Comparison of ENCODE assay signal across 29 cellular contexts in the genomic region with DNA sequence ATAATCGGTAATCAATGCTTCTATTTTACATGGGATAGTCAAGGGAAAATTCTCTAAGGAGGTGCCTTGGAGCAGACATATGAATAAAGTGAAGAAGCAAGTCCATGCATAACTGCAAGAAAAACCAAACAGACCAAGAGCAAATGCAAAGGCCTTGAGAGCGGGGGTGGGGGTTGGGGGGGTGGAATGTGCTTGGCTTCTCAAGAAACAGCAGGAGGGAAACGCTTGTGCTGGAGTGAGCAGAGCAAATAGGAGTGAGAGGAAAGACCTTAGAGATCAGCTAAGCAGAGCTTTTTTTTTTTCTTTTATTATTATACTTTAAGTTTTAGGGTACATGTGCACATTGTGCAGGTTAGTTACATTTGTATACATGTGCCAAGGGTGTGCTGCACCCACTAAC.
"Had no signal": no experiment of that assay in that cellular context is flagged by ENCODE, and none has a peak within 500 bp of the region (broad histone marks: within the 10 kb centered on the region; RNA-seq: fewer than 3 reads in every experiment).

No MANE protein-coding gene starts in this region.

- H3K4me3 Mint-ChIP-seq: activated CD4-positive, alpha-beta T cell treated with anti-CD3 and anti-CD28 coated beads for 36 hours; activated CD4-positive, alpha-beta T cell treated with anti-CD3 and anti-CD28 coated beads, Interleukin-2, amount 10 ng/mL, durations not matched to agents 7 days and 5 days; activated CD8-positive, alpha-beta T cell treated with anti-CD3 and anti-CD28 coated beads, Interleukin-2, amount 10 ng/mL, durations not matched to agents 7 days and 5 days; activated naive CD4-positive, alpha-beta T cell treated with anti-CD3 and anti-CD28 coated beads, Interleukin-2, amount 50 U/mL, for 24 hours; activated naive CD8-positive, alpha-beta T cell treated with anti-CD3 and anti-CD28 coated beads, Interleukin-2, amount 10 ng/mL, durations not matched to agents 7 days and 5 days; activated T-cell treated with anti-CD3 and anti-CD28 coated beads, Interleukin-2, amount 50 U/mL, for 24 hours; central memory CD8-positive, alpha-beta T cell; T-helper 1 cell treated with Interleukin-12 subunit alpha and Interleukin-12 subunit beta and Interleukin-4 antibody, amounts not matched to agents 30 μg/mL and 1 μg/mL, for 36 hours; T-helper 2 cell treated with Interferon-gamma antibody and Interleukin-4, amounts not matched to agents 5 μg/mL and 100 μg/mL, for 36 hours had no signal

- H3K27me3 ChIP-seq: ascending aorta, cardiac muscle cell, Peyer's patch had no signal

- DNase-seq: activated CD4-positive, alpha-beta T cell treated with anti-CD3 and anti-CD28 coated beads for 36 hours; activated CD4-positive, alpha-beta T cell treated with anti-CD3 and anti-CD28 coated beads, Interleukin-2, amount 10 ng/mL, durations not matched to agents 7 days and 5 days; activated CD4-positive, alpha-beta T cell treated with anti-CD3 and anti-CD28 coated beads, Interleukin-2, amount 50 U/mL, for 48 hours; activated CD8-positive, alpha-beta T cell treated with anti-CD3 and anti-CD28 coated beads, Interleukin-2, amount 10 ng/mL, durations not matched to agents 7 days and 5 days; activated gamma-delta T cell; activated naive CD4-positive, alpha-beta T cell treated with Interleukin-2 at 50 U/mL for 16 hours; activated naive CD8-positive, alpha-beta T cell treated with anti-CD3 and anti-CD28 coated beads, Interleukin-2, amount 10 ng/mL, durations not matched to agents 7 days and 5 days; activated T-cell treated with anti-CD3 and anti-CD28 coated beads, Interleukin-2, amount 50 U/mL, for 24 hours; amygdala; NCI-H1092 treated with DMSO at 0.1 percent for 48 hours; NCI-H1436; NCI-H1694 treated with DMSO at 0.1 percent for 48 hours; NCI-H2029; NCI-H446 treated with DMSO at 0.1 percent for 48 hours; NCI-H524; NCI-H69; Peyer's patch; RPMI8226; SHP77 treated with DMSO at 0.1 percent for 48 hours; SK-N-SH had no signal

- ATAC-seq: activated CD4-positive, alpha-beta T cell treated with anti-CD3 and anti-CD28 coated beads for 36 hours; activated CD4-positive, CD25-positive, alpha-beta regulatory T cell treated with anti-CD3 and anti-CD28 coated beads, Interleukin-2, amount 50 U/mL, for 24 hours; activated CD8-positive, alpha-beta T cell treated with anti-CD3 and anti-CD28 coated beads, Interleukin-2, amount 10 ng/mL, durations not matched to agents 7 days and 5 days had no signal

- H3K4me1 Mint-ChIP-seq: activated CD4-positive, alpha-beta T cell treated with anti-CD3 and anti-CD28 coated beads for 36 hours; activated CD4-positive, alpha-beta T cell treated with anti-CD3 and anti-CD28 coated beads, Interleukin-2, amount 10 ng/mL, durations not matched to agents 7 days and 5 days; activated naive CD4-positive, alpha-beta T cell treated with anti-CD3 and anti-CD28 coated beads, Interleukin-2, amount 50 U/mL, for 24 hours; activated naive CD8-positive, alpha-beta T cell treated with anti-CD3 and anti-CD28 coated beads, Interleukin-2, amount 10 ng/mL, durations not matched to agents 7 days and 5 days; central memory CD8-positive, alpha-beta T cell had no signal

- H3K4me1 ChIP-seq: ascending aorta, Peyer's patch, SJSA1 had no signal

- H3K27me3 Mint-ChIP-seq: activated CD4-positive, alpha-beta T cell treated with anti-CD3 and anti-CD28 coated beads for 36 hours; activated CD4-positive, alpha-beta T cell treated with anti-CD3 and anti-CD28 coated beads, Interleukin-2, amount 10 ng/mL, durations not matched to agents 7 days and 5 days; activated naive CD4-positive, alpha-beta T cell treated with anti-CD3 and anti-CD28 coated beads, Interleukin-2, amount 50 U/mL, for 24 hours; activated naive CD8-positive, alpha-beta T cell treated with anti-CD3 and anti-CD28 coated beads, Interleukin-2, amount 10 ng/mL, durations not matched to agents 7 days and 5 days; central memory CD8-positive, alpha-beta T cell had no signal

- H3K9me3 Mint-ChIP-seq: activated CD4-positive, alpha-beta T cell treated with anti-CD3 and anti-CD28 coated beads, Interleukin-2, amount 10 ng/mL, durations not matched to agents 7 days and 5 days; activated naive CD4-positive, alpha-beta T cell treated with anti-CD3 and anti-CD28 coated beads, Interleukin-2, amount 50 U/mL, for 24 hours; activated naive CD8-positive, alpha-beta T cell treated with anti-CD3 and anti-CD28 coated beads, Interleukin-2, amount 10 ng/mL, durations not matched to agents 7 days and 5 days; activated T-cell treated with anti-CD3 and anti-CD28 coated beads, Interleukin-2, amount 50 U/mL, for 24 hours; activated T-helper 2 cell treated with anti-CD3 and anti-CD28 coated beads, Interferon-gamma antibody, Interleukin-2, Interleukin-4, amounts not matched to agents 10 μg/mL and 5 μg/mL and 100 μg/mL, durations not matched to agents 14 hours and 24 hours and 36 hours; central memory CD8-positive, alpha-beta T cell; T-helper 1 cell treated with Interleukin-12 subunit alpha and Interleukin-12 subunit beta and Interleukin-4 antibody, amounts not matched to agents 30 μg/mL and 1 μg/mL, for 36 hours; T-helper 2 cell treated with Interferon-gamma antibody and Interleukin-4, amounts not matched to agents 5 μg/mL and 100 μg/mL, for 36 hours had no signal

- H3K27ac ChIP-seq: ascending aorta, cardiac muscle cell, Peyer's patch, SJSA1 had no signal

- H3K9me3 ChIP-seq: ascending aorta, Peyer's patch, SJSA1, SK-N-SH had no signal

- H3K36me3 ChIP-seq: ascending aorta, cardiac muscle cell, Peyer's patch, SJSA1 had no signal

- H3K9me2 ChIP-seq: SK-N-SH had no signal

- H3K36me3 Mint-ChIP-seq: activated naive CD4-positive, alpha-beta T cell treated with anti-CD3 and anti-CD28 coated beads, Interleukin-2, amount 50 U/mL, for 24 hours; activated naive CD8-positive, alpha-beta T cell treated with anti-CD3 and anti-CD28 coated beads, Interleukin-2, amount 10 ng/mL, durations not matched to agents 7 days and 5 days had no signal

- H3K27ac Mint-ChIP-seq: activated CD4-positive, alpha-beta T cell treated with anti-CD3 and anti-CD28 coated beads for 36 hours; activated CD4-positive, alpha-beta T cell treated with anti-CD3 and anti-CD28 coated beads, Interleukin-2, amount 10 ng/mL, durations not matched to agents 7 days and 5 days; activated CD8-positive, alpha-beta T cell treated with anti-CD3 and anti-CD28 coated beads, Interleukin-2, amount 10 ng/mL, durations not matched to agents 7 days and 5 days; activated naive CD4-positive, alpha-beta T cell treated with anti-CD3 and anti-CD28 coated beads, Interleukin-2, amount 50 U/mL, for 24 hours; activated naive CD8-positive, alpha-beta T cell treated with anti-CD3 and anti-CD28 coated beads, Interleukin-2, amount 10 ng/mL, durations not matched to agents 7 days and 5 days; activated T-cell treated with anti-CD3 and anti-CD28 coated beads, Interleukin-2, amount 50 U/mL, for 24 hours; activated T-helper 2 cell treated with anti-CD3 and anti-CD28 coated beads, Interferon-gamma antibody, Interleukin-2, Interleukin-4, amounts not matched to agents 10 μg/mL and 5 μg/mL and 100 μg/mL, durations not matched to agents 14 hours and 24 hours and 36 hours; T-helper 1 cell treated with Interleukin-12 subunit alpha and Interleukin-12 subunit beta and Interleukin-4 antibody, amounts not matched to agents 30 μg/mL and 1 μg/mL, for 36 hours; T-helper 2 cell treated with Interferon-gamma antibody and Interleukin-4, amounts not matched to agents 5 μg/mL and 100 μg/mL, for 36 hours had no signal

- H3K4me2 ChIP-seq: SK-N-SH had no signal

- H3K9ac ChIP-seq: SK-N-SH had no signal

- H3K4me3 ChIP-seq: ascending aorta, cardiac muscle cell, Peyer's patch, SJSA1 had no signal
